ENCODE assay signal across 17 cellular contexts in the genomic region with DNA sequence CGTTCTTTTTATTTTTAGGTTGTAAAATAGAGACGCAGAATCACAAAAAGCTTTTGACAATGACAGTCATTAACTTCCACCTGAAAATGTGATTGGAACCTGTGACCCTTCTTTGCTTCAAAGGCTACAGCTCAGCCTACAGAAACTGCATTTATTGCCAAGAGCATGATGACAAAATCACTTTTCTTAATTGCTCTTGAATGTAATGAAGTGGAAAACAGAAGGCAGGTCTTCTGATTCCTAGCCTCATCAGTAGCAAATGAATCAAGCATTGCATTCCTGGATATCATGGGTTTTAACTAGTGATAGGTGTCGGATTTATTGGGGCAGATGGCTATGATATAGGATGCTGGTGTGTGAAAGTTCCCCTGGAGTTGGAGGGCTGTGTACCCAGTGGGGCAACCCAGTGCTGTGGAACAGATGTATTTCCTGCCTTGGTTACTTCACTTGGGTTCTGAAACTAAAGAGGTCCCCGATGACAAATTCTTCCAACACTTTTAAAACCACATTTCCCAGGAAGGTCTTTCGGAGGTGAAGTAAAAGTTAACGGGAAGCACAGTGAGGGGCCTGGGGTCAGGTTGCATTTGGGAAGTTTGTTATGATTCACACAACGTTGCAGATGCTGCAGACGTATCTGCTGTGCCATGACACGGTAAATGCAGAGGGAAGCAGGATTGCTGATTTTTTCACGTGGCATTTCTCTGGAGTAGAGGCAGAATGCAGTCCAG.
"Had no signal": no experiment of that assay in that cellular context is flagged by ENCODE, and none has a peak within 500 bp of the region (broad histone marks: within the 10 kb centered on the region; RNA-seq: fewer than 3 reads in every experiment).

No MANE protein-coding gene starts in this region.

- H3K27ac Mint-ChIP-seq: activated B cell treated with CpG ODN at 0.5 μM for 24 hours; activated CD8-positive, alpha-beta T cell treated with anti-CD3 and anti-CD28 coated beads for 36 hours; activated naive CD8-positive, alpha-beta T cell treated with anti-CD3 and anti-CD28 coated beads, Interleukin-2, amount 10 ng/mL, durations not matched to agents 7 days and 5 days; activated T-helper 17 cell treated with anti-CD3 and anti-CD28 coated beads, Interleukin-2, amount 50 U/mL, for 72 hours; memory B cell; naive thymus-derived CD4-positive, alpha-beta T cell; stimulated activated naive B cell treated with anti-CD40 and anti-IgM and Interleukin-4, amounts not matched to agents 10 μg/mL and 1 μg/mL and 100 μg/mL, for 72 hours had no signal

- DNase-seq: activated B cell treated with CpG ODN at 0.5 μM for 24 hours; activated CD4-positive, alpha-beta T cell treated with anti-CD3 and anti-CD28 coated beads for 4 hours; activated CD8-positive, alpha-beta T cell treated with anti-CD3 and anti-CD28 coated beads for 36 hours; activated naive CD4-positive, alpha-beta T cell treated with Interleukin-2 at 50 U/mL for 16 hours; activated naive CD8-positive, alpha-beta T cell treated with anti-CD3 and anti-CD28 coated beads, Interleukin-2, amount 10 ng/mL, durations not matched to agents 7 days and 5 days; activated T-cell treated with anti-CD3 and anti-CD28 coated beads, Interleukin-2, amount 50 U/mL, for 1 hour; cortex of kidney; naive thymus-derived CD4-positive, alpha-beta T cell; spleen; stimulated activated naive B cell treated with anti-CD40 and anti-IgM and Interleukin-4, amounts not matched to agents 10 μg/mL and 1 μg/mL and 100 μg/mL, for 72 hours; upper lobe of right lung had no signal

- H3K27ac ChIP-seq: breast epithelium, spleen, thoracic aorta, upper lobe of right lung had no signal

- H3K4me1 ChIP-seq: breast epithelium, spleen, upper lobe of right lung had no signal

- H3K27me3 Mint-ChIP-seq: activated naive CD8-positive, alpha-beta T cell treated with anti-CD3 and anti-CD28 coated beads, Interleukin-2, amount 10 ng/mL, durations not matched to agents 7 days and 5 days had no signal

- H3K4me3 Mint-ChIP-seq: activated B cell treated with CpG ODN at 0.5 μM for 24 hours; activated CD8-positive, alpha-beta T cell treated with anti-CD3 and anti-CD28 coated beads for 36 hours; activated naive CD8-positive, alpha-beta T cell treated with anti-CD3 and anti-CD28 coated beads, Interleukin-2, amount 10 ng/mL, durations not matched to agents 7 days and 5 days; activated T-helper 17 cell treated with anti-CD3 and anti-CD28 coated beads, Interleukin-2, amount 50 U/mL, for 72 hours; memory B cell; naive thymus-derived CD4-positive, alpha-beta T cell; stimulated activated naive B cell treated with anti-CD40 and anti-IgM and Interleukin-4, amounts not matched to agents 10 μg/mL and 1 μg/mL and 100 μg/mL, for 72 hours had no signal

- H3K4me1 Mint-ChIP-seq: activated B cell treated with CpG ODN at 0.5 μM for 24 hours; activated naive CD8-positive, alpha-beta T cell treated with anti-CD3 and anti-CD28 coated beads, Interleukin-2, amount 10 ng/mL, durations not matched to agents 7 days and 5 days; activated T-helper 17 cell treated with anti-CD3 and anti-CD28 coated beads, Interleukin-2, amount 50 U/mL, for 72 hours; memory B cell; stimulated activated naive B cell treated with anti-CD40 and anti-IgM and Interleukin-4, amounts not matched to agents 10 μg/mL and 1 μg/mL and 100 μg/mL, for 72 hours had no signal

- H3K36me3 ChIP-seq: breast epithelium, spleen, thoracic aorta, upper lobe of right lung had no signal

- H3K9me3 Mint-ChIP-seq: activated B cell treated with CpG ODN at 0.5 μM for 24 hours; activated CD8-positive, alpha-beta T cell treated with anti-CD3 and anti-CD28 coated beads for 36 hours had no signal

- H3K27me3 ChIP-seq: breast epithelium, spleen, upper lobe of right lung had no signal

- ATAC-seq: activated CD8-positive, alpha-beta T cell treated with anti-CD3 and anti-CD28 coated beads for 36 hours; activated T-helper 17 cell treated with anti-CD3 and anti-CD28 coated beads, Interleukin-2, amount 50 U/mL, for 72 hours; esophagus mucosa; naive thymus-derived CD4-positive, alpha-beta T cell; sciatic nerve; stimulated activated naive B cell treated with anti-CD40 and anti-IgM and Interleukin-4, amounts not matched to agents 10 μg/mL and 1 μg/mL and 100 μg/mL, for 72 hours; upper lobe of right lung had no signal

- H3K36me3 Mint-ChIP-seq: activated naive CD8-positive, alpha-beta T cell treated with anti-CD3 and anti-CD28 coated beads, Interleukin-2, amount 10 ng/mL, durations not matched to agents 7 days and 5 days; memory B cell; stimulated activated naive B cell treated with anti-CD40 and anti-IgM and Interleukin-4, amounts not matched to agents 10 μg/mL and 1 μg/mL and 100 μg/mL, for 72 hours had no signal

- H3K4me3 ChIP-seq: breast epithelium, spleen, thoracic aorta, upper lobe of right lung had no signal
